22 cellular contexts compared by ENCODE assay signal in genomic region chr6:4338884-4339283, GRCh38.
DNase-seq lines count a peak whose midpoint lies in the region; ATAC-seq, FAIRE-seq and TF ChIP-seq lines count a peak whose summit lies in the region.
"Had no signal": no experiment of that assay in that cellular context is flagged by ENCODE, and none has a peak within 500 bp of the region (broad histone marks: within the 10 kb centered on the region; RNA-seq: fewer than 3 reads in every experiment).

No MANE protein-coding gene starts in this region.

- no peaks in the 10 kb centered on the region for H3K36me3 ChIP-seq in GM23338 (ENCODE audit: insufficient read depth)
- H3K36me3 ChIP-seq: BE2C; BLaER1 treated with 17β-estradiol and CSF1 and Interleukin-3, amounts not matched to agents 10 nM and 100 nM had no signal

- 0 out of 2 replicates have a peak overlapping the region, but pooled peaks have one; percentile 10 for H2AFZ ChIP-seq in GM23338
- H2AFZ ChIP-seq: GM23248 had no signal

- H3K36me3 Mint-ChIP-seq in GM23338 (ENCODE audit: low read depth) (0 out of 3 replicates have a peak, but pooled peaks cover 5% of the 10 kb centered on the region), osteocyte (ENCODE audit: unreplicated experiment) (peaks cover 2% of the 10 kb centered on the region)
- H3K36me3 Mint-ChIP-seq: CD14-positive monocyte; CD8-positive, alpha-beta memory T cell had no signal

- H3K27ac Mint-ChIP-seq in GM23338, result no peak overlapping the region
- H3K27ac Mint-ChIP-seq in osteocyte (ENCODE audit: unreplicated experiment), result peak overlapping the region; percentile 40
- no peak overlapping the region for H3K27ac Mint-ChIP-seq in stimulated activated naive CD8-positive, alpha-beta T cell treated with anti-CD3 and anti-CD28 coated beads, Interleukin-15, amount 100 ng/mL, for 72 hours
- H3K27ac Mint-ChIP-seq: CD4-positive, alpha-beta T cell; CD8-positive, alpha-beta memory T cell; H9; HFFc6 had no signal

- H3K4me3 Mint-ChIP-seq in GM23338 (no peak overlapping the region), osteocyte (ENCODE audit: unreplicated experiment) (no peak overlapping the region)
- H3K4me3 Mint-ChIP-seq in stimulated activated naive CD8-positive, alpha-beta T cell treated with anti-CD3 and anti-CD28 coated beads, Interleukin-15, amount 100 ng/mL, for 72 hours, result no peak overlapping the region
- H3K4me3 Mint-ChIP-seq: CD14-positive monocyte; CD4-positive, alpha-beta T cell; CD8-positive, alpha-beta memory T cell; H9; HFFc6 had no signal

- TF ChIP-seq CTCF in GM23338 (conservative IDR thresholded peaks at IDR 0.05; ENCODE audit: low read depth in 2 of 2), result no peak
- TF ChIP-seq CTCF in osteocyte (IDR thresholded peaks at IDR 0.05), result no peak

- FAIRE-seq in HTR-8/SVneo (lab: Jason Lieb, UNC), result peak; percentile 9
- FAIRE-seq: D721Med, GM12891, GM18507 had no signal

- H3K27me3 Mint-ChIP-seq in GM23338 (ENCODE audit: insufficient read depth, low read depth, poor library complexity) (peaks cover 3% of the 10 kb centered on the region), osteocyte (ENCODE audit: unreplicated experiment) (no peaks in the 10 kb centered on the region)
- peaks cover 27% of the 10 kb centered on the region for H3K27me3 Mint-ChIP-seq in stimulated activated naive CD8-positive, alpha-beta T cell treated with anti-CD3 and anti-CD28 coated beads, Interleukin-15, amount 100 ng/mL, for 72 hours

- no peak overlapping the region for H3K4me3 ChIP-seq in GM23338
- H3K4me3 ChIP-seq: BLaER1 treated with 17β-estradiol and CSF1 and Interleukin-3, amounts not matched to agents 10 nM and 100 nM; GM23248 had no signal

- H3K27me3 ChIP-seq in GM23338 (ENCODE audit: insufficient read depth), result no peaks in the 10 kb centered on the region
- H3K27me3 ChIP-seq: BLaER1 treated with 17β-estradiol and CSF1 and Interleukin-3, amounts not matched to agents 10 nM and 100 nM had no signal

- H4K20me1 ChIP-seq in GM23338 (replicated peaks; ENCODE audit: insufficient read depth), result no peaks in the 10 kb centered on the region
- H4K20me1 ChIP-seq: BLaER1 treated with 17β-estradiol and CSF1 and Interleukin-3, amounts not matched to agents 10 nM and 100 nM had no signal

- no peak for DNase-seq in GM23338 (ENCODE audit: low spot score)
- DNase-seq in HTR-8/SVneo (ENCODE audit: insufficient read length, low spot score), result no peak
- DNase-seq in osteocyte (ENCODE audit: extremely low spot score, unreplicated experiment), result peak; percentile 23
- no peak for DNase-seq in stimulated activated naive CD8-positive, alpha-beta T cell treated with anti-CD3 and anti-CD28 coated beads, Interleukin-15, amount 100 ng/mL, for 72 hours
- DNase-seq: BE2C; CD4-positive, alpha-beta T cell; CD8-positive, alpha-beta memory T cell; DMS 273 treated with DMSO at 0.1 percent for 48 hours; DMS79; EL; GDM1; GM23248; H9; HFFc6 had no signal

- H3K9me3 Mint-ChIP-seq in GM23338 (no peaks in the 10 kb centered on the region; the same call in 2 of the 3 replicates), osteocyte (ENCODE audit: unreplicated experiment) (peaks cover 9% of the 10 kb centered on the region)
- H3K9me3 Mint-ChIP-seq in stimulated activated naive CD8-positive, alpha-beta T cell treated with anti-CD3 and anti-CD28 coated beads, Interleukin-15, amount 100 ng/mL, for 72 hours, result no peaks in the 10 kb centered on the region
- H3K9me3 Mint-ChIP-seq: CD4-positive, alpha-beta T cell; CD8-positive, alpha-beta memory T cell had no signal

- H3K4me1 ChIP-seq in GM23338 (ENCODE audit: insufficient read depth), result no peaks in the 10 kb centered on the region
- H3K4me1 ChIP-seq: BE2C had no signal

- peaks cover 8% of the 10 kb centered on the region; the same call in 1 of the 2 replicates for H3K9me2 ChIP-seq in GM23338 (ENCODE audit: insufficient read depth)

- H3K27ac ChIP-seq in GM23338 (ENCODE audit: low read depth), result no peak overlapping the region
- H3K27ac ChIP-seq: BLaER1 treated with 17β-estradiol and CSF1 and Interleukin-3, amounts not matched to agents 10 nM and 100 nM; GM23248 had no signal

- H3K4me1 Mint-ChIP-seq in GM23338, result peaks cover 13% of the 10 kb centered on the region; the same call in 2 of the 3 replicates
- peaks cover 39% of the 10 kb centered on the region for H3K4me1 Mint-ChIP-seq in osteocyte (ENCODE audit: unreplicated experiment)
- no peaks in the 10 kb centered on the region for H3K4me1 Mint-ChIP-seq in stimulated activated naive CD8-positive, alpha-beta T cell treated with anti-CD3 and anti-CD28 coated beads, Interleukin-15, amount 100 ng/mL, for 72 hours
- H3K4me1 Mint-ChIP-seq: CD8-positive, alpha-beta memory T cell had no signal

- no peak overlapping the region for H3K4me2 ChIP-seq in GM23338
- H3K4me2 ChIP-seq: BLaER1 treated with 17β-estradiol and CSF1 and Interleukin-3, amounts not matched to agents 10 nM and 100 nM had no signal

- ATAC-seq in GM23338 (no peak), GM18870 (IDR thresholded peaks at IDR 0.05; ENCODE audit: unreplicated experiment) (no peak), GM19467 (IDR thresholded peaks at IDR 0.05; ENCODE audit: unreplicated experiment) (no peak)
- ATAC-seq in stimulated activated naive CD8-positive, alpha-beta T cell treated with anti-CD3 and anti-CD28 coated beads, Interleukin-15, amount 100 ng/mL, for 72 hours, result no peak
- ATAC-seq: HCT116 had no signal

- H3F3A ChIP-seq in GM23338 (replicated peaks; ENCODE audit: low read depth), result no peaks in the 10 kb centered on the region

- H3K79me2 ChIP-seq in GM23338 (replicated peaks; ENCODE audit: insufficient read depth), result no peaks in the 10 kb centered on the region

TF ChIP-seq in GM23338, 12 proteins besides CTCF, POLR2A, EP300 and RAD21 (continues in another document):
- no peak for TF ChIP-seq CREB1 (CRISPR knock-in tag; IDR thresholded peaks at IDR 0.05; ENCODE audit: low read depth)
- TF ChIP-seq, protein P1, sequence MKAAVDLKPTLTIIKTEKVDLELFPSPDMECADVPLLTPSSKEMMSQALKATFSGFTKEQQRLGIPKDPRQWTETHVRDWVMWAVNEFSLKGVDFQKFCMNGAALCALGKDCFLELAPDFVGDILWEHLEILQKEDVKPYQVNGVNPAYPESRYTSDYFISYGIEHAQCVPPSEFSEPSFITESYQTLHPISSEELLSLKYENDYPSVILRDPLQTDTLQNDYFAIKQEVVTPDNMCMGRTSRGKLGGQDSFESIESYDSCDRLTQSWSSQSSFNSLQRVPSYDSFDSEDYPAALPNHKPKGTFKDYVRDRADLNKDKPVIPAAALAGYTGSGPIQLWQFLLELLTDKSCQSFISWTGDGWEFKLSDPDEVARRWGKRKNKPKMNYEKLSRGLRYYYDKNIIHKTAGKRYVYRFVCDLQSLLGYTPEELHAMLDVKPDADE (IDR thresholded peaks at IDR 0.05), result no peak
- TF ChIP-seq ZNF331 (CRISPR knock-in tag; IDR thresholded peaks at IDR 0.05; ENCODE audit: low read depth), result no peak
- no peak for TF ChIP-seq EZH2 (IDR thresholded peaks at IDR 0.05; ENCODE audit: low read depth, unreplicated experiment)
- TF ChIP-seq ZNF114 (CRISPR knock-in tag; IDR thresholded peaks at IDR 0.05), result no peak
- TF ChIP-seq JUNB (IDR thresholded peaks at IDR 0.05; ENCODE audit: unreplicated experiment), result no peak
- TF ChIP-seq NANOG (IDR thresholded peaks at IDR 0.05; ENCODE audit: borderline replicate concordance), result no peak
- TF ChIP-seq REST (IDR thresholded peaks at IDR 0.05; ENCODE audit: unreplicated experiment), result no peak
- TF ChIP-seq STAT1 (IDR thresholded peaks at IDR 0.05; ENCODE audit: unreplicated experiment), result no peak
- no peak for TF ChIP-seq POLR2AphosphoS5 (IDR thresholded peaks at IDR 0.05; ENCODE audit: low read depth)
